In genomic region chr17:57432507-57433277, GRCh38 we compare ENCODE assay signal across 17 cellular contexts.
DNase-seq lines count a peak whose midpoint lies in the region; ATAC-seq and TF ChIP-seq lines count a peak whose summit lies in the region.
"Had no signal": no experiment of that assay in that cellular context is flagged by ENCODE, and none has a peak within 500 bp of the region (broad histone marks: within the 10 kb centered on the region; RNA-seq: fewer than 3 reads in every experiment).

No MANE protein-coding gene starts in this region.

- H2AK5ac ChIP-seq in mesenchymal stem cell (ENCODE audit: low read length, severe bottlenecking) = no peak overlapping the region

- H4K8ac ChIP-seq in mesenchymal stem cell (ENCODE audit: low read length) = peak overlapping the region; percentile 73

- peaks cover 55% of the 10 kb centered on the region for H3K79me1 ChIP-seq in mesenchymal stem cell (replicated peaks; ENCODE audit: low read length, poor library complexity, severe bottlenecking)

- no peak overlapping the region for H3K9ac ChIP-seq in mesenchymal stem cell (ENCODE audit: low read length)

- no peak overlapping the region for H3K23ac ChIP-seq in mesenchymal stem cell (ENCODE audit: low read length in 2 of 2)

- H3K14ac ChIP-seq in mesenchymal stem cell (ENCODE audit: low read length in 2 of 2) = peak overlapping the region in 1 of 2 experiments; percentile 14

- no peak overlapping the region for H3K27ac ChIP-seq in mesenchymal stem cell (ENCODE audit: low read length, poor library complexity, severe bottlenecking)
- H3K27ac ChIP-seq in CD8-positive, alpha-beta memory T cell (ENCODE audit: low read depth, low read length) = no peak overlapping the region
- H3K27ac ChIP-seq: ascending aorta, Peyer's patch, sigmoid colon, suprapubic skin had no signal

- POLR2A ChIA-PET in naive thymus-derived CD8-positive, alpha-beta T cell (lab: Charles Lee) = no interaction called here
- POLR2A ChIA-PET in CD8-positive, alpha-beta memory T cell (lab: Charles Lee) = no interaction called here

- H2AFZ ChIP-seq in mesenchymal stem cell (ENCODE audit: low read depth, low read length) = no peak overlapping the region

- H3K27me3 Mint-ChIP-seq in Calu3 (ENCODE audit: unreplicated experiment) = no peaks in the 10 kb centered on the region
- no peaks in the 10 kb centered on the region for H3K27me3 Mint-ChIP-seq in naive thymus-derived CD8-positive, alpha-beta T cell
- H3K27me3 Mint-ChIP-seq in CD8-positive, alpha-beta memory T cell = peaks cover 0 to 1% of the 10 kb centered on the region in 2 donors

- no peak overlapping the region for H4K91ac ChIP-seq in mesenchymal stem cell (ENCODE audit: low read length)

- H2BK15ac ChIP-seq in mesenchymal stem cell (ENCODE audit: low read depth, poor library complexity, severe bottlenecking) = no peak overlapping the region

- DNase-seq in BE2C (no peak), Calu3 (no peak), SK-N-DZ (ENCODE audit: low spot score) (peak; percentile 45), mesenchymal stem cell (peak; percentile 21)
- DNase-seq in naive thymus-derived CD8-positive, alpha-beta T cell = no peak
- DNase-seq in CD8-positive, alpha-beta memory T cell = no peak
- DNase-seq: DMS79, NCI-H1092 treated with DMSO at 0.1 percent for 48 hours, NCI-H748 treated with DMSO at 0.1 percent for 48 hours, Peyer's patch, sigmoid colon, SW 1271 had no signal

- no TSS peak for BruUV-seq in Calu3 (replicated peaks; lab: Mats Ljungman, UMichigan)

- 64% methylated on average over 19 of the region's 19 CpGs for WGBS in mesenchymal stem cell

- intact Hi-C loops in Calu3 (cut with micrococcal nuclease; ENCODE audit: unreplicated experiment) = no loop called here

- no peak overlapping the region for H2BK12ac ChIP-seq in mesenchymal stem cell (ENCODE audit: low read length in 2 of 2)

- H3K4me3 Mint-ChIP-seq in Calu3 (ENCODE audit: low read depth, unreplicated experiment) = no peak overlapping the region
- no peak overlapping the region for H3K4me3 Mint-ChIP-seq in naive thymus-derived CD8-positive, alpha-beta T cell
- no peak overlapping the region for H3K4me3 Mint-ChIP-seq in CD8-positive, alpha-beta memory T cell

- no peaks in the 10 kb centered on the region for H3K9me3 Mint-ChIP-seq in Calu3 (ENCODE audit: low read depth, unreplicated experiment)
- H3K9me3 Mint-ChIP-seq in naive thymus-derived CD8-positive, alpha-beta T cell = no peaks in the 10 kb centered on the region
- no peaks in the 10 kb centered on the region for H3K9me3 Mint-ChIP-seq in CD8-positive, alpha-beta memory T cell

- CTCF ChIA-PET in Calu3 (lab: Charles Lee) = no interaction called here
- CTCF ChIA-PET in CD8-positive, alpha-beta memory T cell (lab: Charles Lee) = interaction anchor here (1.0 kb wide), 1 partner anchor 12 kb away, joined by 3 read pairs; no protein-coding TSS in a partner anchor

- H3K4me3 ChIP-seq in BE2C (ENCODE audit: low read depth, low read length) (no peak overlapping the region), mesenchymal stem cell (ENCODE audit: insufficient read depth in 1 of 2, low read depth in 1 of 2, low read length in 2 of 2) (no peak overlapping the region)
- no peak overlapping the region for H3K4me3 ChIP-seq in CD8-positive, alpha-beta memory T cell (ENCODE audit: low read length)
- H3K4me3 ChIP-seq: ascending aorta, lung, Peyer's patch, sigmoid colon, suprapubic skin had no signal

- ATAC-seq in naive thymus-derived CD8-positive, alpha-beta T cell = no peak
- ATAC-seq in GM21447 (IDR thresholded peaks at IDR 0.05; ENCODE audit: unreplicated experiment) = no peak
- ATAC-seq in GM18873 (IDR thresholded peaks at IDR 0.05; ENCODE audit: low FRiP score, unreplicated experiment) = no peak

- TF ChIP-seq CTCF in BE2C (IDR thresholded peaks at IDR 0.05; ENCODE audit: low read depth, low read length) (peak; percentile 23; the same call in 1 of the 2 replicates), Calu3 (IDR thresholded peaks at IDR 0.05; ENCODE audit: unreplicated experiment) (no peak)

- H3K18ac ChIP-seq in mesenchymal stem cell (ENCODE audit: low read depth in 1 of 2, low read length in 2 of 2) = peak overlapping the region in 1 of 2 experiments; percentile 25

- H3K27ac Mint-ChIP-seq in Calu3 (ENCODE audit: unreplicated experiment) = peak overlapping the region; percentile 44
- H3K27ac Mint-ChIP-seq in naive thymus-derived CD8-positive, alpha-beta T cell = peak overlapping the region in 4 of 10 donors; percentile 26 to 87 (median 50)
- no peak overlapping the region for H3K27ac Mint-ChIP-seq in CD8-positive, alpha-beta memory T cell

- no peak overlapping the region for H3K4ac ChIP-seq in mesenchymal stem cell (ENCODE audit: low read depth in 1 of 2, low read length in 2 of 2)

- H2BK5ac ChIP-seq in mesenchymal stem cell (ENCODE audit: low read depth, low read length, poor library complexity, severe bottlenecking) = no peak overlapping the region

- H3K27me3 ChIP-seq in BE2C = no peaks in the 10 kb centered on the region
- no peaks in the 10 kb centered on the region for H3K27me3 ChIP-seq in mesenchymal stem cell (ENCODE audit: control insufficient read depth in 1 of 2, insufficient read depth in 1 of 2, low read length in 2 of 2)
- H3K27me3 ChIP-seq in CD8-positive, alpha-beta memory T cell (ENCODE audit: insufficient read depth, low read length, poor library complexity, severe bottlenecking) = no peaks in the 10 kb centered on the region
- H3K27me3 ChIP-seq: ascending aorta, Peyer's patch, sigmoid colon, suprapubic skin had no signal

- H3K4me1 ChIP-seq in BE2C (peaks cover 36% of the 10 kb centered on the region), mesenchymal stem cell (ENCODE audit: control insufficient read depth, insufficient read depth, low read depth, low read length) (peaks cover 8% of the 10 kb centered on the region)
- no peaks in the 10 kb centered on the region for H3K4me1 ChIP-seq in CD8-positive, alpha-beta memory T cell (ENCODE audit: insufficient read depth, low read length)
- H3K4me1 ChIP-seq: ascending aorta, Peyer's patch, sigmoid colon, suprapubic skin had no signal

- H3K36me3 ChIP-seq in BE2C = no peaks in the 10 kb centered on the region
- H3K36me3 ChIP-seq in mesenchymal stem cell (ENCODE audit: control insufficient read depth in 1 of 2, insufficient read depth in 2 of 2, low read depth in 1 of 2, low read length in 2 of 2) = peaks cover 0 to 2% of the 10 kb centered on the region in 2 experiments
- no peaks in the 10 kb centered on the region for H3K36me3 ChIP-seq in CD8-positive, alpha-beta memory T cell (ENCODE audit: insufficient read depth, low read length)
- H3K36me3 ChIP-seq: ascending aorta, Peyer's patch, sigmoid colon, suprapubic skin had no signal

- H3K4me1 Mint-ChIP-seq in Calu3 (ENCODE audit: low read depth, unreplicated experiment) = peaks cover 26% of the 10 kb centered on the region
- H3K4me1 Mint-ChIP-seq in naive thymus-derived CD8-positive, alpha-beta T cell = peaks cover 32 to 68% (median 47%) of the 10 kb centered on the region in 4 donors
- H3K4me1 Mint-ChIP-seq in CD8-positive, alpha-beta memory T cell = peaks cover 25 to 52% (median 42%) of the 10 kb centered on the region in 3 donors

- no peaks in the 10 kb centered on the region for H3K9me3 ChIP-seq in BE2C
- H3K9me3 ChIP-seq in mesenchymal stem cell (ENCODE audit: control insufficient read depth, low read length) = no peaks in the 10 kb centered on the region
- H3K9me3 ChIP-seq in CD8-positive, alpha-beta memory T cell (ENCODE audit: low read length) = no peaks in the 10 kb centered on the region
- H3K9me3 ChIP-seq: ascending aorta, Peyer's patch, sigmoid colon, suprapubic skin had no signal

- H2BK120ac ChIP-seq in mesenchymal stem cell (ENCODE audit: low read depth, low read length) = no peak overlapping the region

- no peak overlapping the region for H3K4me2 ChIP-seq in mesenchymal stem cell (ENCODE audit: low read length, poor library complexity, severe bottlenecking)

- H3K36me3 Mint-ChIP-seq in Calu3 (ENCODE audit: insufficient read depth, unreplicated experiment) = peaks cover 5% of the 10 kb centered on the region
- H3K36me3 Mint-ChIP-seq in naive thymus-derived CD8-positive, alpha-beta T cell = peaks cover 0 to 25% (median 2%) of the 10 kb centered on the region in 3 donors
- H3K36me3 Mint-ChIP-seq in CD8-positive, alpha-beta memory T cell = peaks cover 0 to 17% (median 14%) of the 10 kb centered on the region in 3 donors

Comparison
In these comparisons a context has a peak if more than half of its experiments do, and no peak if none do; other contexts are left out.
1. DNase-seq: peak in SK-N-DZ (single experiment) and mesenchymal stem cell (single experiment); none in BE2C (single experiment), Calu3 (single experiment), naive thymus-derived CD8-positive, alpha-beta T cell (0 of 10) and CD8-positive, alpha-beta memory T cell (0 of 5).